In genomic region chr4:139454646-139455045, GRCh38 we compare ENCODE assay signal across 7 cellular contexts. TPM values are rescaled to one million over a fixed set of nuclear protein-coding genes. Genes with fewer than 3 reads are reported as not detected.
DNase-seq lines count a peak whose midpoint lies in the region; ATAC-seq and TF ChIP-seq lines count a peak whose summit lies in the region.

No MANE protein-coding gene starts in this region.

- peaks cover 27% of the 10 kb centered on the region; the same call in 1 of the 2 replicates for H3K79me2 ChIP-seq in H9 (ENCODE audit: insufficient read depth, low read length)

- no CpG with 5 or more reads among the region's 8 CpGs for WGBS in H9 (ENCODE audit: extremely low coverage, insufficient read length, low lambda C conversion rate)

- peaks cover 57 to 59% of the 10 kb centered on the region in 2 experiments for H3K4me1 Mint-ChIP-seq in H9

- no peak overlapping the region for H3K14ac ChIP-seq in H9 (ENCODE audit: insufficient read depth, low read length)

- DNase-seq in H9 (no peak), SJCRH30 (no peak), fibroblast of villous mesenchyme (ENCODE audit: low read depth) (no peak), left colon (no peak), HCEC 1CT (no peak)

- no peak overlapping the region for H4K91ac ChIP-seq in H9 (ENCODE audit: insufficient read length, low read depth, low read length)

- H4K5ac ChIP-seq in H9 (ENCODE audit: insufficient read length, low read depth, low read length) = no peak overlapping the region

- H3K27me3 Mint-ChIP-seq in H9 (ENCODE audit: low read depth) = no peaks in the 10 kb centered on the region

- no peak overlapping the region for H3K27ac ChIP-seq in H9 (ENCODE audit: insufficient read length, low read depth, low read length)
- H3K27ac ChIP-seq in SJCRH30 = no peak overlapping the region

- peak overlapping the region; percentile 41 for H2BK5ac ChIP-seq in H9 (ENCODE audit: insufficient read length, low read length)

- peak overlapping the region; percentile 96 to 99 for H3K4me3 Mint-ChIP-seq in H9

- no peaks in the 10 kb centered on the region; the same call in 1 of the 2 replicates for H3K36me3 ChIP-seq in SJCRH30
- H3K36me3 ChIP-seq in skeletal muscle satellite cell (ENCODE audit: insufficient read depth, low read length) = no peaks in the 10 kb centered on the region

- no peak overlapping the region for H2BK20ac ChIP-seq in H9 (ENCODE audit: low read depth, low read length, poor library complexity, severe bottlenecking)

- no peak overlapping the region for H3K18ac ChIP-seq in H9 (ENCODE audit: insufficient read length, low read depth, low read length)

- no peak overlapping the region for H4K8ac ChIP-seq in H9 (replicated peaks; ENCODE audit: insufficient read length, low read depth, low read length)

- H2AK5ac ChIP-seq in H9 (ENCODE audit: insufficient read length, low read length) = no peak overlapping the region

- no peaks in the 10 kb centered on the region for H3K27me3 ChIP-seq in H9 (ENCODE audit: insufficient read depth, low read length)
- no peaks in the 10 kb centered on the region for H3K27me3 ChIP-seq in SJCRH30
- no peaks in the 10 kb centered on the region for H3K27me3 ChIP-seq in skeletal muscle satellite cell (ENCODE audit: control insufficient read depth, insufficient read depth, low read length)

- H3K4me1 ChIP-seq in H9 (ENCODE audit: insufficient read depth, low read length) (no peaks in the 10 kb centered on the region; the same call in 1 of the 2 replicates), SJCRH30 (peaks cover 11% of the 10 kb centered on the region), skeletal muscle satellite cell (ENCODE audit: control insufficient read depth, insufficient read depth, low read length) (peaks cover 41% of the 10 kb centered on the region)

- H3K9me3 ChIP-seq in H9 (ENCODE audit: control insufficient read depth, low read depth, low read length) = no peaks in the 10 kb centered on the region
- H3K9me3 ChIP-seq in SJCRH30 (replicated peaks) = no peaks in the 10 kb centered on the region
- no peaks in the 10 kb centered on the region for H3K9me3 ChIP-seq in skeletal muscle satellite cell (replicated peaks; ENCODE audit: low read length)

- no peak overlapping the region for H3K4ac ChIP-seq in H9 (ENCODE audit: low read depth, low read length)

- H3K4me3 ChIP-seq in SJCRH30 = peak overlapping the region; percentile 72
- peak overlapping the region; percentile 92 for H3K4me3 ChIP-seq in fibroblast of villous mesenchyme (ENCODE audit: low read depth, low read length)
- H3K4me3 ChIP-seq in skeletal muscle satellite cell (ENCODE audit: low read length) = peak overlapping the region; percentile 94

- peaks cover 0 to 4% (median 3%) of the 10 kb centered on the region in 3 experiments; a peak in 5 of 7 replicates for H3K36me3 Mint-ChIP-seq in H9 (ENCODE audit: insufficient read depth in 1 of 3, low read depth in 3 of 3)

- TF ChIP-seq CTCF in H9 (conservative IDR thresholded peaks at IDR 0.05) = no peak
- no peak for TF ChIP-seq CTCF in fibroblast of villous mesenchyme (IDR thresholded peaks at IDR 0.05; ENCODE audit: insufficient read depth, low read depth, low read length)

- H2AFZ ChIP-seq in H9 (ENCODE audit: low read length) = peak overlapping the region; percentile 59

- no peak overlapping the region for H3K56ac ChIP-seq in H9 (ENCODE audit: insufficient read length, low read depth, low read length)

- no peak overlapping the region for H2BK15ac ChIP-seq in H9 (ENCODE audit: low read depth, low read length)

- intact Hi-C loops in left colon (cut with DNase I, micrococcal nuclease) = loop anchor here in 1 of 2 donors (10.0 kb wide), 1 partner anchor 100 kb away; the partner anchor contains the start of gene SETD7

- ATAC-seq in left colon (no peak), GM21529 (IDR thresholded peaks at IDR 0.05; ENCODE audit: unreplicated experiment) (no peak)

- peak overlapping the region; percentile 90 to 96 (median 96); a peak in 6 of 7 replicates for H3K27ac Mint-ChIP-seq in H9

- H3K9ac ChIP-seq in H9 (ENCODE audit: extremely low read depth, insufficient read length, low read length) = peak overlapping the region; percentile 95
- H3K9ac ChIP-seq in skeletal muscle satellite cell (ENCODE audit: low read depth, low read length) = peak overlapping the region; percentile 92

- 0 out of 5 replicates have a peak, but pooled peaks cover 0 to 2% of the 10 kb centered on the region in 2 experiments for H3K9me3 Mint-ChIP-seq in H9

- no peak overlapping the region for H2BK120ac ChIP-seq in H9 (ENCODE audit: low read depth, low read length, poor library complexity, severe bottlenecking)

- H3K4me2 ChIP-seq in H9 (ENCODE audit: insufficient read depth, insufficient read length, low read length) (peak overlapping the region; percentile 100), skeletal muscle satellite cell (ENCODE audit: low read length) (peak overlapping the region; percentile 92)

- peaks cover 7% of the 10 kb centered on the region for H3K79me1 ChIP-seq in H9 (ENCODE audit: insufficient read depth, low read depth, low read length, poor library complexity, severe bottlenecking)

- peaks cover 15% of the 10 kb centered on the region for H3K23me2 ChIP-seq in H9 (ENCODE audit: insufficient read length, low read depth, low read length, poor library complexity, severe bottlenecking)

- no peaks in the 10 kb centered on the region for H4K20me1 ChIP-seq in H9 (ENCODE audit: control insufficient read depth, insufficient read depth, insufficient read length)

- no peak overlapping the region for H3K23ac ChIP-seq in H9 (ENCODE audit: insufficient read length, low read depth, low read length)

- no peak overlapping the region for H3T11ph ChIP-seq in H9 (ENCODE audit: low read length)

- H2BK12ac ChIP-seq in H9 (ENCODE audit: insufficient read length, low read depth, low read length) = no peak overlapping the region

RNA-seq across cellular contexts. Expression of gene RAB33B, which starts 0.7 kb away (rescaled TPM):
- 7.5 and 7.7 TPM in 2 replicates for total RNA-seq in H9 (2021)
- total RNA-seq in SJCRH30 (2014; rRNA removed; shearing (Covaris generic)) = 7.7 and 8.4 TPM in 2 replicates
- total RNA-seq in fibroblast of villous mesenchyme = 11.3 and 14.7 TPM in 2 replicates
- total RNA-seq in skeletal muscle satellite cell (2012; rRNA removed) = 8.5 and 8.9 TPM in 2 replicates
- total RNA-seq in left colon = 1 to 10 TPM; 4.1 to 5.2 TPM
